Comparison of ENCODE assay signal across 1 cellular context in the genomic region with DNA sequence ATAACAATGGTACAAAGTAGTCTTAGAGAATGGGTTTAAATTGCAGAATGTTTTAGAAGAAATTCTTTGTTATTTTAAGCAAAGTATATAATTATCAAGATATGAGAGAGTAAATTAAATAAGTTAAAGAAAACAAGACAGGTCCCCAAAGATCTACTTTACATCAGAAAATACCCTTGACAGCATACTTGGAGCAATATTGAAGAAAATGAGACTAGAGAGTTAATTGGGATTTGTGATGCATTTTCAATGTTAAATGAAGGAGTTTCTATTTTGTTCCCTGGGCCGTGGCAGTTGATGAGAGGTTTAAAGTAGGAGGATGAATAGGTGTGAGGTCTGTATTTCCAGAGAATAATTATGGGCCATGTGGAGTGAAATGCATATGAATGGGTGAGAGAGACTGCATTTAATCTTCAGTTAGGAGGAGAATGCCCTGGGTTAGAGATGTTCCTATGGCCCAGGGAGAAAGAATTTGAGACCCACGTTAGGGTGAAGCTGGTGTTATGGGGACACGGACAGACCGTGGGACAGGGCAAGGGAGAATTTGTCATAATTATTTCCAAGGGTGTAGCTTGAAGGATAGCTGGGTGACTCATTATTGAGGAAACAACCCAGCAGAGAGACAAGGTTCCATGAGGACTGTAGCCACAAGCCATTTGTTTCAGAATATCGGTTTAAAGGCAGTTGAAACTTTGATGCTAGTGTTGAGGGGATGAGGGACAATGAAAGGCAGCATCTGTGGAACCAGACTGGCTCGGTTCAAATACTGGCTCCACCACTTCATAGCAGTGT.
TF ChIP-seq lines count a peak whose summit lies in the region.

No MANE protein-coding gene starts in this region.

TF ChIP-seq in H1, 55 proteins besides CTCF, POLR2A, EP300 and RAD21:
- TF ChIP-seq SUZ12 (IDR thresholded peaks at IDR 0.05; ENCODE audit: low read length) (no peak), POU5F1 (IDR thresholded peaks at IDR 0.05; ENCODE audit: low read depth, low read length) (0 out of 2 replicates have a peak, but pooled peaks have one; percentile 52), POLR2AphosphoS5 (IDR thresholded peaks at IDR 0.05; ENCODE audit: low read depth, low read length) (peak; percentile 45; the same call in 1 of the 2 replicates)
TF ChIP-seq in H1: peak in this region for 2.
